Comparison of ENCODE assay signal across 1 cellular context in the genomic region with DNA sequence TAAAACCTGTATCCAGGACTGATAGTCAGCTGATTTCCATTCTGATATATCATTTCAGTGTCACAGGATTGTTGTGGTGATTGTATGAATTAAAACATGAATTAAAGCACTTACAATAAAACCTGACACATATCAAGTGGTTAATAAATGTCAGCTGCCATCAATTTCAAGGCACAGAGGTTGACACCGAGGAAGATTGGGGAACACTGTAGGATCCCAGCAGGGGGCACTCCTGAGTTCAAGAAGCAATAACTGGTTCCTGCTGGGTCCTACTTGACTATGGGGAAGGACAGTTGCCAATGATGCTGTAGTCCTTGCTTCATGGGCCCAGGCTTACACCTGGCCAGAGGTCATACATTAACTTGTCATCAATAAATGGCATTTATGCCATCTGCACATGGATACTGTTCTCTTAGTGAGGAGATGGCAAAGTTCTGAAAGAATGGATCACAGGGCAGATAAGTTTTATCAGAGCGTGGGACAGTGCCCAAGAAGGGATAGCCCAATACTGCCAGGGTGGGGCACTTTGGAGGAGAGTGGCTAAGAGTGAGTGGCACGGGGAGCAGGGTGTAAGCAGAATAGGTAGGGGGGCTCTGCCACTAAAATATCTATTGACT.
TF ChIP-seq lines count a peak whose summit lies in the region.

No MANE protein-coding gene starts in this region.

TF ChIP-seq in GM23338, 12 proteins besides CTCF, POLR2A, EP300 and RAD21 (continued from another document):
- TF ChIP-seq, protein P1, sequence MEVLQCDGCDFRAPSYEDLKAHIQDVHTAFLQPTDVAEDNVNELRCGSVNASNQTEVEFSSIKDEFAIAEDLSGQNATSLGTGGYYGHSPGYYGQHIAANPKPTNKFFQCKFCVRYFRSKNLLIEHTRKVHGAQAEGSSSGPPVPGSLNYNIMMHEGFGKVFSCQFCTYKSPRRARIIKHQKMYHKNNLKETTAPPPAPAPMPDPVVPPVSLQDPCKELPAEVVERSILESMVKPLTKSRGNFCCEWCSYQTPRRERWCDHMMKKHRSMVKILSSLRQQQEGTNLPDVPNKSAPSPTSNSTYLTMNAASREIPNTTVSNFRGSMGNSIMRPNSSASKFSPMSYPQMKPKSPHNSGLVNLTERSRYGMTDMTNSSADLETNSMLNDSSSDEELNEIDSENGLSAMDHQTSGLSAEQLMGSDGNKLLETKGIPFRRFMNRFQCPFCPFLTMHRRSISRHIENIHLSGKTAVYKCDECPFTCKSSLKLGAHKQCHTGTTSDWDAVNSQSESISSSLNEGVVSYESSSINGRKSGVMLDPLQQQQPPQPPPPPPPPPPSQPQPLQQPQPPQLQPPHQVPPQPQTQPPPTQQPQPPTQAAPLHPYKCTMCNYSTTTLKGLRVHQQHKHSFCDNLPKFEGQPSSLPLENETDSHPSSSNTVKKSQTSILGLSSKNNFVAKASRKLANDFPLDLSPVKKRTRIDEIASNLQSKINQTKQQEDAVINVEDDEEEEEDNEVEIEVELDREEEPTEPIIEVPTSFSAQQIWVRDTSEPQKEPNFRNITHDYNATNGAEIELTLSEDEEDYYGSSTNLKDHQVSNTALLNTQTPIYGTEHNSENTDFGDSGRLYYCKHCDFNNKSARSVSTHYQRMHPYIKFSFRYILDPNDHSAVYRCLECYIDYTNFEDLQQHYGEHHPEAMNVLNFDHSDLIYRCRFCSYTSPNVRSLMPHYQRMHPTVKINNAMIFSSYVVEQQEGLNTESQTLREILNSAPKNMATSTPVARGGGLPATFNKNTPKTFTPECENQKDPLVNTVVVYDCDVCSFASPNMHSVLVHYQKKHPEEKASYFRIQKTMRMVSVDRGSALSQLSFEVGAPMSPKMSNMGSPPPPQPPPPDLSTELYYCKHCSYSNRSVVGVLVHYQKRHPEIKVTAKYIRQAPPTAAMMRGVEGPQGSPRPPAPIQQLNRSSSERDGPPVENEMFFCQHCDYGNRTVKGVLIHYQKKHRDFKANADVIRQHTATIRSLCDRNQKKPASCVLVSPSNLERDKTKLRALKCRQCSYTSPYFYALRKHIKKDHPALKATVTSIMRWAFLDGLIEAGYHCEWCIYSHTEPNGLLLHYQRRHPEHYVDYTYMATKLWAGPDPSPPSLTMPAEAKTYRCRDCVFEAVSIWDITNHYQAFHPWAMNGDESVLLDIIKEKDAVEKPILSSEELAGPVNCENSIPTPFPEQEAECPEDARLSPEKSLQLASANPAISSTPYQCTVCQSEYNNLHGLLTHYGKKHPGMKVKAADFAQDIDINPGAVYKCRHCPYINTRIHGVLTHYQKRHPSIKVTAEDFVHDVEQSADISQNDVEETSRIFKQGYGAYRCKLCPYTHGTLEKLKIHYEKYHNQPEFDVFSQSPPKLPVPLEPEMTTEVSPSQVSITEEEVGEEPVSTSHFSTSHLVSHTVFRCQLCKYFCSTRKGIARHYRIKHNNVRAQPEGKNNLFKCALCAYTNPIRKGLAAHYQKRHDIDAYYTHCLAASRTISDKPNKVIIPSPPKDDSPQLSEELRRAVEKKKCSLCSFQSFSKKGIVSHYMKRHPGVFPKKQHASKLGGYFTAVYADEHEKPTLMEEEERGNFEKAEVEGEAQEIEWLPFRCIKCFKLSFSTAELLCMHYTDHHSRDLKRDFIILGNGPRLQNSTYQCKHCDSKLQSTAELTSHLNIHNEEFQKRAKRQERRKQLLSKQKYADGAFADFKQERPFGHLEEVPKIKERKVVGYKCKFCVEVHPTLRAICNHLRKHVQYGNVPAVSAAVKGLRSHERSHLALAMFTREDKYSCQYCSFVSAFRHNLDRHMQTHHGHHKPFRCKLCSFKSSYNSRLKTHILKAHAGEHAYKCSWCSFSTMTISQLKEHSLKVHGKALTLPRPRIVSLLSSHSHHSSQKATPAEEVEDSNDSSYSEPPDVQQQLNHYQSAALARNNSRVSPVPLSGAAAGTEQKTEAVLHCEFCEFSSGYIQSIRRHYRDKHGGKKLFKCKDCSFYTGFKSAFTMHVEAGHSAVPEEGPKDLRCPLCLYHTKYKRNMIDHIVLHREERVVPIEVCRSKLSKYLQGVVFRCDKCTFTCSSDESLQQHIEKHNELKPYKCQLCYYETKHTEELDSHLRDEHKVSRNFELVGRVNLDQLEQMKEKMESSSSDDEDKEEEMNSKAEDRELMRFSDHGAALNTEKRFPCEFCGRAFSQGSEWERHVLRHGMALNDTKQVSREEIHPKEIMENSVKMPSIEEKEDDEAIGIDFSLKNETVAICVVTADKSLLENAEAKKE (CRISPR knock-in tag; IDR thresholded peaks at IDR 0.05): no peak
- TF ChIP-seq, protein P2, sequence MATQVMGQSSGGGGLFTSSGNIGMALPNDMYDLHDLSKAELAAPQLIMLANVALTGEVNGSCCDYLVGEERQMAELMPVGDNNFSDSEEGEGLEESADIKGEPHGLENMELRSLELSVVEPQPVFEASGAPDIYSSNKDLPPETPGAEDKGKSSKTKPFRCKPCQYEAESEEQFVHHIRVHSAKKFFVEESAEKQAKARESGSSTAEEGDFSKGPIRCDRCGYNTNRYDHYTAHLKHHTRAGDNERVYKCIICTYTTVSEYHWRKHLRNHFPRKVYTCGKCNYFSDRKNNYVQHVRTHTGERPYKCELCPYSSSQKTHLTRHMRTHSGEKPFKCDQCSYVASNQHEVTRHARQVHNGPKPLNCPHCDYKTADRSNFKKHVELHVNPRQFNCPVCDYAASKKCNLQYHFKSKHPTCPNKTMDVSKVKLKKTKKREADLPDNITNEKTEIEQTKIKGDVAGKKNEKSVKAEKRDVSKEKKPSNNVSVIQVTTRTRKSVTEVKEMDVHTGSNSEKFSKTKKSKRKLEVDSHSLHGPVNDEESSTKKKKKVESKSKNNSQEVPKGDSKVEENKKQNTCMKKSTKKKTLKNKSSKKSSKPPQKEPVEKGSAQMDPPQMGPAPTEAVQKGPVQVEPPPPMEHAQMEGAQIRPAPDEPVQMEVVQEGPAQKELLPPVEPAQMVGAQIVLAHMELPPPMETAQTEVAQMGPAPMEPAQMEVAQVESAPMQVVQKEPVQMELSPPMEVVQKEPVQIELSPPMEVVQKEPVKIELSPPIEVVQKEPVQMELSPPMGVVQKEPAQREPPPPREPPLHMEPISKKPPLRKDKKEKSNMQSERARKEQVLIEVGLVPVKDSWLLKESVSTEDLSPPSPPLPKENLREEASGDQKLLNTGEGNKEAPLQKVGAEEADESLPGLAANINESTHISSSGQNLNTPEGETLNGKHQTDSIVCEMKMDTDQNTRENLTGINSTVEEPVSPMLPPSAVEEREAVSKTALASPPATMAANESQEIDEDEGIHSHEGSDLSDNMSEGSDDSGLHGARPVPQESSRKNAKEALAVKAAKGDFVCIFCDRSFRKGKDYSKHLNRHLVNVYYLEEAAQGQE (IDR thresholded peaks at IDR 0.05; ENCODE audit: unreplicated experiment): no peak
